In genomic region chr11:64801591-64802369, GRCh38 we compare ENCODE assay signal across 8 cellular contexts. TPM values are rescaled to one million over a fixed set of nuclear protein-coding genes. Genes with fewer than 3 reads are reported as not detected.
DNase-seq lines count a peak whose midpoint lies in the region; ATAC-seq and TF ChIP-seq lines count a peak whose summit lies in the region.

No MANE protein-coding gene starts in this region.

- H3K27me3 ChIP-seq in heart right ventricle, result no peaks in the 10 kb centered on the region
- no peaks in the 10 kb centered on the region for H3K27me3 ChIP-seq in ascending aorta
- H3K27me3 ChIP-seq in vagina, result no peaks in the 10 kb centered on the region
- H3K27me3 ChIP-seq in aorta (ENCODE audit: control insufficient read depth in 1 of 2, insufficient read depth in 2 of 2, low read length in 1 of 2), result no peaks in the 10 kb centered on the region

- H3K4me3 ChIP-seq in heart right ventricle, result peak overlapping the region in 9 of 10 donors; percentile 56 to 92 (median 70)
- peak overlapping the region in 1 of 2 donors; percentile 65 for H3K4me3 ChIP-seq in ascending aorta
- H3K4me3 ChIP-seq in mesodermal cell (ENCODE audit: extremely low read depth, insufficient read depth, low read length, poor library complexity, severe bottlenecking), result peak overlapping the region; percentile 49
- peak overlapping the region; percentile 72 to 84 for H3K4me3 ChIP-seq in vagina
- H3K4me3 ChIP-seq in aorta (ENCODE audit: low read length in 2 of 2), result no peak overlapping the region

- ATAC-seq in heart right ventricle (peak in 4 of 8 donors; percentile 1 to 16 (median 6)), left cardiac atrium (no peak), HG02763 (IDR thresholded peaks at IDR 0.05; ENCODE audit: unreplicated experiment) (no peak), aorta (ENCODE audit: low FRiP score) (no peak), GM21447 (IDR thresholded peaks at IDR 0.05; ENCODE audit: unreplicated experiment) (no peak)

- H3K27ac ChIP-seq in heart right ventricle (peak overlapping the region; percentile 63 to 97 (median 90)), ascending aorta (peak overlapping the region; percentile 73 to 76), mesodermal cell (ENCODE audit: low read depth, low read length, severe bottlenecking) (no peak overlapping the region), vagina (peak overlapping the region; percentile 92), aorta (ENCODE audit: low read depth in 1 of 2, low read length in 2 of 2) (peak overlapping the region in 1 of 2 donors; percentile 25)

- no peak for TF ChIP-seq CTCF in heart right ventricle (IDR thresholded peaks at IDR 0.05)
- TF ChIP-seq CTCF in ascending aorta (IDR thresholded peaks at IDR 0.05), result no peak
- TF ChIP-seq CTCF in vagina (IDR thresholded peaks at IDR 0.05), result no peak

- H3K36me3 ChIP-seq in heart right ventricle (peaks cover 0 to 57% (median 12%) of the 10 kb centered on the region in 9 donors), ascending aorta (peaks cover 5 to 28% of the 10 kb centered on the region in 2 donors), mesodermal cell (ENCODE audit: control insufficient read depth, insufficient read depth, low read length) (peaks cover 50% of the 10 kb centered on the region), vagina (no peaks in the 10 kb centered on the region), aorta (ENCODE audit: control insufficient read depth in 1 of 2, insufficient read depth in 2 of 2, low read length in 1 of 2) (no peaks in the 10 kb centered on the region)

- H3K4me1 ChIP-seq in heart right ventricle (peaks cover 14 to 46% (median 26%) of the 10 kb centered on the region in 9 donors), ascending aorta (peaks cover 8 to 18% of the 10 kb centered on the region in 2 donors), mesodermal cell (ENCODE audit: control insufficient read depth, insufficient read depth, low read length, poor library complexity, severe bottlenecking) (peaks cover 12% of the 10 kb centered on the region), vagina (peaks cover 27% of the 10 kb centered on the region), aorta (ENCODE audit: control insufficient read depth in 1 of 2, insufficient read depth in 2 of 2, low read length in 2 of 2) (no peaks in the 10 kb centered on the region)

- DNase-seq in heart right ventricle (no peak), left cardiac atrium (no peak), ascending aorta (ENCODE audit: low spot score in 2 of 2) (no peak), vagina (ENCODE audit: extremely low spot score in 2 of 2) (no peak), aorta (no peak)

- intact Hi-C loops in heart right ventricle (cut with DNase I), result loop anchor here in 1 of 10 donors (2.0 kb wide), 1 partner anchor 23 kb away; the partner anchor contains the start of gene SF1
- intact Hi-C loops in left cardiac atrium (cut with DNase I), result no loop called here
- intact Hi-C loops in ascending aorta (cut with DNase I), result loop anchor here (2.0 to 10.0 kb wide), 2 partner anchors 59 to 283 kb away; partner anchors contain the start of genes CDCA5 and ZFPL1
- intact Hi-C loops in vagina (cut with DNase I), result no loop called here
- intact Hi-C loops in aorta (cut with DNase I), result no loop called here

- 48 to 52% methylated on average over 13 of the region's 13 CpGs for WGBS in heart right ventricle, 2 donors
- WGBS in mesodermal cell (ENCODE audit: insufficient coverage in 2 of 2), 2 experiments, result 83 to 87% methylated on average over 10 to 13 of the region's 13 CpGs
- 54 to 59% methylated on average over 13 of the region's 13 CpGs for WGBS in aorta, 2 donors

- H3K9me3 ChIP-seq in heart right ventricle, result no peaks in the 10 kb centered on the region
- no peaks in the 10 kb centered on the region for H3K9me3 ChIP-seq in ascending aorta
- no peaks in the 10 kb centered on the region for H3K9me3 ChIP-seq in mesodermal cell (ENCODE audit: control insufficient read depth, low read length)
- H3K9me3 ChIP-seq in vagina, result no peaks in the 10 kb centered on the region
- H3K9me3 ChIP-seq in aorta (ENCODE audit: control insufficient read depth, low read length), result no peaks in the 10 kb centered on the region

- no peak for TF ChIP-seq POLR2A in vagina (IDR thresholded peaks at IDR 0.05)

RNA-seq across cellular contexts. Expression of gene MAP4K2, which starts 1.2 kb away (rescaled TPM):
- total RNA-seq in heart right ventricle (10 to 100 TPM in 2 of 10 donors, 1 to 10 TPM in 8; 4.6 to 11.3 (median 8.1) TPM), left cardiac atrium (10 to 100 TPM in 1 of 2 donors, 1 to 10 TPM in 1; 10.0 to 10.4 TPM), ascending aorta (34.0 TPM), vagina (20.6 TPM), aorta (10 to 100 TPM; 10.7 to 11.5 TPM)
- polyA plus RNA-seq in heart right ventricle (10 to 100 TPM in 1 of 2 donors, 1 to 10 TPM in 1; 7.8 to 19.9 TPM), aorta (10 to 100 TPM in 1 of 2 donors, 1 to 10 TPM in 1; 5.4 to 29.6 TPM)
- 43.9 TPM for polyA plus RNA-seq in mesodermal cell (2013, experiment 1 of 2)
- polyA plus RNA-seq in mesodermal cell (2013, experiment 2 of 2), result 33.9 TPM

RNA-seq across cellular contexts. Expression of gene MEN1, which starts 8.6 kb away (rescaled TPM):
- 10 to 100 TPM in 2 of 10 donors, 1 to 10 TPM in 8; 5.8 to 12.5 (median 8.1) TPM for total RNA-seq in heart right ventricle
- polyA plus RNA-seq in heart right ventricle, result 10 to 100 TPM in 1 of 2 donors, 1 to 10 TPM in 1; 9.9 to 10.7 TPM
- total RNA-seq in left cardiac atrium, result 10 to 100 TPM in 1 of 2 donors, 1 to 10 TPM in 1; 9.0 to 12.3 TPM
- 36.6 TPM for total RNA-seq in ascending aorta
- 50.2 TPM for polyA plus RNA-seq in mesodermal cell (2013, experiment 1 of 2)
- polyA plus RNA-seq in mesodermal cell (2013, experiment 2 of 2), result 42.8 TPM
- total RNA-seq in vagina, result 27.0 TPM
- total RNA-seq in aorta, result 10 to 100 TPM; 14.5 to 18.0 TPM
- 10 to 100 TPM in 1 of 2 donors, 1 to 10 TPM in 1; 9.1 to 18.8 TPM for polyA plus RNA-seq in aorta

RNA-seq across cellular contexts. Expression of gene SF1, which starts 23.4 kb away (rescaled TPM):
- total RNA-seq in heart right ventricle, result 100 to 1,000 TPM; 149 to 201 (median 165) TPM
- polyA plus RNA-seq in heart right ventricle, result 10 to 100 TPM; 45.6 to 91.1 TPM
- 100 to 1,000 TPM; 154 to 208 TPM for total RNA-seq in left cardiac atrium
- 332 TPM for total RNA-seq in ascending aorta
- 142 TPM for polyA plus RNA-seq in mesodermal cell (2013, experiment 1 of 2)
- 144 TPM for polyA plus RNA-seq in mesodermal cell (2013, experiment 2 of 2)
- 278 TPM for total RNA-seq in vagina
- total RNA-seq in aorta, result 100 to 1,000 TPM; 267 to 322 TPM
- 100 to 1,000 TPM in 1 of 2 donors, 10 to 100 TPM in 1; 46.6 to 136 TPM for polyA plus RNA-seq in aorta

RNA-seq across cellular contexts. Expression of gene PYGM, which starts 42.0 kb away (rescaled TPM):
- total RNA-seq in heart right ventricle (100 to 1,000 TPM in 8 of 10 donors, 10 to 100 TPM in 2; 76.8 to 249 (median 132) TPM), left cardiac atrium (10 to 100 TPM; 31.3 to 48.6 TPM), ascending aorta (13.9 TPM), vagina (0.98 TPM), aorta (10 to 100 TPM; 11.5 to 12.9 TPM)
- polyA plus RNA-seq in heart right ventricle (10 to 100 TPM; 11.3 to 90.1 TPM), aorta (10 to 100 TPM in 1 of 2 donors, 1 to 10 TPM in 1; 1.9 to 12.5 TPM)
- polyA plus RNA-seq in mesodermal cell (2013, experiment 1 of 2), result 1.4 TPM
- polyA plus RNA-seq in mesodermal cell (2013, experiment 2 of 2), result 1.3 TPM

RNA-seq across cellular contexts. Expression of gene CDC42BPG, which starts 42.7 kb away (rescaled TPM):
- total RNA-seq in heart right ventricle, result 1 to 10 TPM in 1 of 10 donors, under 1 TPM in 9; 0.04 to 1.3 (median 0.27) TPM
- polyA plus RNA-seq in heart right ventricle, result under 1 TPM; 0.17 to 0.37 TPM
- total RNA-seq in left cardiac atrium, result under 1 TPM; 0.55 to 0.65 TPM
- total RNA-seq in ascending aorta, result not detected
- 4.0 TPM for polyA plus RNA-seq in mesodermal cell (2013, experiment 1 of 2)
- 3.1 TPM for polyA plus RNA-seq in mesodermal cell (2013, experiment 2 of 2)
- 13.0 TPM for total RNA-seq in vagina
- total RNA-seq in aorta, result 1 to 10 TPM in 1 of 2 donors, under 1 TPM in 1; 0.29 to 1.2 TPM
- polyA plus RNA-seq in aorta, result 1 to 10 TPM in 1 of 2 donors, under 1 TPM in 1; 0.56 to 6.0 TPM

Comparison
In these comparisons a context has a peak if more than half of its experiments do, and no peak if none do; other contexts are left out.
1. H3K4me3 ChIP-seq: peak in heart right ventricle (9 of 10), mesodermal cell (single experiment) and vagina (2 of 2); none in aorta (0 of 2).